13 cellular contexts compared by ENCODE assay signal in the genomic region with DNA sequence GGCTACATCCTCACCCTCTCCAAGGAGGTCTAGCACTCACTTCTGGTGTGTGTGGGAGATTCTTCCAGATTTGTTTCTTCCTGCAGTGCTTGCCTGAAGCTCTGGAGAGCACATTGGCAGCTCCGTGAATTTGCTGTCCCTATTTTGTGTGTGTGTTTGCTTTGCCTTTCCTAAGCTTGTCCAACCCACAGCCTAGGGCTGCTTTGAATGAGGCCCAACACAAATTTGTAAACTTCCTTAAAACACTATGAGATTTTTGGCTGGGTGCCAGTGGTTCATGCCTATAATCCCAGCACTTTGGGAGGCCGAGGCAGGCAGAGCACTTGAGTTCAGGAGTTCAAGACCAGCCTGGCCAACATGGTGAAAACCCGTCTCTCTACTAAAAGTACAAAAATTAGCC. TPM values are rescaled to one million over a fixed set of nuclear protein-coding genes. Genes with fewer than 3 reads are reported as not detected.
"Had no signal": no experiment of that assay in that cellular context is flagged by ENCODE, and none has a peak within 500 bp of the region (broad histone marks: within the 10 kb centered on the region; RNA-seq: fewer than 3 reads in every experiment).

No MANE protein-coding gene starts in this region.

RNA-seq across cellular contexts. Expression of a gene that starts 38.6 kb away (rescaled TPM):
- total RNA-seq: activated CD4-positive, alpha-beta T cell treated with anti-CD3 and anti-CD28 coated beads, Interleukin-2, amount 10 ng/mL, durations not matched to agents 24 days and 14 days; activated CD8-positive, alpha-beta T cell treated with anti-CD3 and anti-CD28 coated beads, Interleukin-2, amount 10 ng/mL, durations not matched to agents 7 days and 5 days; cardiac muscle cell; esophagus squamous epithelium; gastrocnemius medialis; heart left ventricle; left lung; mammary epithelial cell; mononuclear cell; naive thymus-derived CD8-positive, alpha-beta T cell; pancreas; subcutaneous adipose tissue; uterus had no signal
